10 cellular contexts compared by ENCODE assay signal in genomic region chr9:31210982-31211570, GRCh38.
A peak's percentile ranks its signal among the peaks of the same experiment; 100 is the strongest.
DNase-seq lines count a peak whose midpoint lies in the region; ATAC-seq and TF ChIP-seq lines count a peak whose summit lies in the region.
"Had no signal": no experiment of that assay in that cellular context is flagged by ENCODE, and none has a peak within 500 bp of the region (broad histone marks: within the 10 kb centered on the region; RNA-seq: fewer than 3 reads in every experiment).

No MANE protein-coding gene starts in this region.

- H3K4me1 ChIP-seq in neuronal stem cell (ENCODE audit: control insufficient read depth in 2 of 2, insufficient read depth in 1 of 2, low read depth in 1 of 2, low read length in 2 of 2), result no peaks in the 10 kb centered on the region
- H3K4me1 ChIP-seq: SJSA1 had no signal

- no CpG with 5 or more reads among the region's 9 CpGs for WGBS in neuronal stem cell (ENCODE audit: extremely low coverage in 2 of 2, insufficient read length in 2 of 2, insufficient replicate concordance in 1 of 2), 2 donors

- H2AFZ ChIP-seq in neuronal stem cell (ENCODE audit: low read length), result peak overlapping the region; percentile 57

- H3K18ac ChIP-seq in neuronal stem cell (ENCODE audit: low read length), result peak overlapping the region; percentile 70

- no peak overlapping the region for H2BK12ac ChIP-seq in neuronal stem cell (ENCODE audit: low read length)

- H3K79me1 ChIP-seq in neuronal stem cell (ENCODE audit: low read depth, low read length), result no peaks in the 10 kb centered on the region

- H3K36me3 ChIP-seq in WERI-Rb-1 (no peaks in the 10 kb centered on the region), neuronal stem cell (replicated peaks in 1 of 2; ENCODE audit: control insufficient read depth in 2 of 2, insufficient read depth in 2 of 2, low read length in 2 of 2) (no peaks in the 10 kb centered on the region)
- H3K36me3 ChIP-seq: SJSA1 had no signal

- no peak overlapping the region for H4K91ac ChIP-seq in neuronal stem cell (ENCODE audit: low read depth, low read length, poor library complexity)

- H3K27ac ChIP-seq in WERI-Rb-1, result no peak overlapping the region
- H3K27ac ChIP-seq in neuronal stem cell (replicated peaks; ENCODE audit: low read length), result no peak overlapping the region
- H3K27ac ChIP-seq: SJSA1 had no signal

- H3K4me1 Mint-ChIP-seq in natural killer cell treated with Interleukin-12 subunit alpha and Interleukin-12 subunit beta and Interleukin-15 and Interleukin-18, amount 100 ng/mL, for 72 hours (ENCODE audit: low read depth in 2 of 2), result no peaks in the 10 kb centered on the region

- H3K4me3 ChIP-seq in WERI-Rb-1 (ENCODE audit: low read depth, low read length), result no peak overlapping the region
- H3K4me3 ChIP-seq in neuronal stem cell (ENCODE audit: low read length in 2 of 2), result no peak overlapping the region
- H3K4me3 ChIP-seq: SJSA1 had no signal

- no peak overlapping the region for H3K4ac ChIP-seq in neuronal stem cell (ENCODE audit: low read length)

- no peak overlapping the region for H2AK5ac ChIP-seq in neuronal stem cell (ENCODE audit: low read depth, low read length)

- H2BK15ac ChIP-seq in neuronal stem cell (ENCODE audit: low read length), result no peak overlapping the region

- H3K36me3 Mint-ChIP-seq in natural killer cell treated with Interleukin-12 subunit alpha and Interleukin-12 subunit beta and Interleukin-15 and Interleukin-18, amount 100 ng/mL, for 72 hours, result no peaks in the 10 kb centered on the region

- H3K4me3 Mint-ChIP-seq in natural killer cell treated with Interleukin-12 subunit alpha and Interleukin-12 subunit beta and Interleukin-15 and Interleukin-18, amount 100 ng/mL, for 72 hours, result no peak overlapping the region

- no peak overlapping the region for H2BK5ac ChIP-seq in neuronal stem cell (ENCODE audit: low read length)

- H3K14ac ChIP-seq in neuronal stem cell (ENCODE audit: low read length), result peak overlapping the region; percentile 89

- H3K27me3 ChIP-seq in WERI-Rb-1 (ENCODE audit: insufficient read depth, low read depth, severe bottlenecking) (no peaks in the 10 kb centered on the region), neuronal stem cell (ENCODE audit: control insufficient read depth in 3 of 3, insufficient read depth in 3 of 3, low read depth in 1 of 3, low read length in 3 of 3) (no peaks in the 10 kb centered on the region)
- H3K27me3 ChIP-seq: SJSA1 had no signal

- no peak overlapping the region for H3K27ac Mint-ChIP-seq in natural killer cell treated with Interleukin-12 subunit alpha and Interleukin-12 subunit beta and Interleukin-15 and Interleukin-18, amount 100 ng/mL, for 72 hours

- no peak overlapping the region for H2BK120ac ChIP-seq in neuronal stem cell (ENCODE audit: low read depth, low read length)

- H3K4me2 ChIP-seq in neuronal stem cell (ENCODE audit: insufficient read depth, low read length, poor library complexity, severe bottlenecking), result no peak overlapping the region

- peaks cover 9% of the 10 kb centered on the region for H3K9me3 Mint-ChIP-seq in natural killer cell treated with Interleukin-12 subunit alpha and Interleukin-12 subunit beta and Interleukin-15 and Interleukin-18, amount 100 ng/mL, for 72 hours

- peak; percentile 35 for DNase-seq in WERI-Rb-1
- DNase-seq in neuronal stem cell (ENCODE audit: low spot score), result no peak
- DNase-seq in AG08395 (ENCODE audit: low spot score), result no peak
- no peak for DNase-seq in natural killer cell treated with Interleukin-12 subunit alpha and Interleukin-12 subunit beta and Interleukin-15 and Interleukin-18, amount 100 ng/mL, for 72 hours (ENCODE audit: low spot score)
- DNase-seq in mucosa of gallbladder (ENCODE audit: low spot score), result no peak
- DNase-seq: IMR-90 had no signal

- H3K9ac ChIP-seq in neuronal stem cell (ENCODE audit: low read depth, low read length, poor library complexity), result no peak overlapping the region

- no peaks in the 10 kb centered on the region for H3K27me3 Mint-ChIP-seq in natural killer cell treated with Interleukin-12 subunit alpha and Interleukin-12 subunit beta and Interleukin-15 and Interleukin-18, amount 100 ng/mL, for 72 hours

- no peak for TF ChIP-seq CTCF in WERI-Rb-1 (IDR thresholded peaks at IDR 0.05; ENCODE audit: low read depth, low read length)

- H3K23ac ChIP-seq in neuronal stem cell (ENCODE audit: low read depth, low read length, poor library complexity), result peak overlapping the region; percentile 80

- no peak overlapping the region for H4K8ac ChIP-seq in neuronal stem cell (ENCODE audit: low read depth, low read length)

- ATAC-seq in GM18499 (IDR thresholded peaks at IDR 0.05; ENCODE audit: insufficient read depth, unreplicated experiment) (peak; percentile 91), HG02571 (IDR thresholded peaks at IDR 0.05; ENCODE audit: unreplicated experiment) (peak; percentile 82), HG03521 (IDR thresholded peaks at IDR 0.05; ENCODE audit: unreplicated experiment) (no peak)
- ATAC-seq in natural killer cell treated with Interleukin-12 subunit alpha and Interleukin-12 subunit beta and Interleukin-15 and Interleukin-18, amount 100 ng/mL, for 72 hours, result no peak

- H3K9me3 ChIP-seq in WERI-Rb-1 (ENCODE audit: severe bottlenecking), result no peaks in the 10 kb centered on the region
- H3K9me3 ChIP-seq in neuronal stem cell (replicated peaks in 1 of 2; ENCODE audit: control insufficient read depth in 2 of 2, insufficient read depth in 1 of 2, low read depth in 1 of 2, low read length in 2 of 2), result no peaks in the 10 kb centered on the region
- H3K9me3 ChIP-seq: SJSA1 had no signal

Comparison
In these comparisons a context has a peak if more than half of its experiments do, and no peak if none do; other contexts are left out.
1. ATAC-seq: peak in GM18499 (single experiment) and HG02571 (single experiment); none in HG03521 (single experiment) and natural killer cell treated with Interleukin-12 subunit alpha and Interleukin-12 subunit beta and Interleukin-15 and Interleukin-18, amount 100 ng/mL, for 72 hours (0 of 2).